20 cellular contexts compared by ENCODE assay signal in the genomic region with DNA sequence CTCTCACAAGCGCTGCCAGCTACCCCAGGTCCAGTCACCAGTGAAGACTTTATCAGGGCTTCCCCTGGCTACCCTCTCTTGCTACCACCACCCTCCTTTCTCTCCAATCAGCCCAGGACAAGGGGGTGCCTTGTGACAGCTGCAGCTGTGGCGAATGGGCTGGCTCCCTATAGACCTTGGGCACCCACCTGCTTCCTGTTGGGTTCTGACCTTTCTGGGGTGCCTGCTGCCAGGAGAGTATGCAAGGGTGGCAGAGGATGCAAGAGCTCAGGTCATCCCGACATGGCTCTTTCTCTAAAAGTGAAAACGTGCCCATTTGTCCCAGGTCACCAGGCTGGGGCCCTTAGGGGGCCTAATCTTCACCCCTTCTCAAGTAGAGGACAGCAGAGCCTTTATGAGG. TPM values are rescaled to one million over a fixed set of nuclear protein-coding genes. Genes with fewer than 3 reads are reported as not detected.
DNase-seq lines count a peak whose midpoint lies in the region; ATAC-seq and TF ChIP-seq lines count a peak whose summit lies in the region.
"Had no signal": no experiment of that assay in that cellular context is flagged by ENCODE, and none has a peak within 500 bp of the region (broad histone marks: within the 10 kb centered on the region; RNA-seq: fewer than 3 reads in every experiment).

No MANE protein-coding gene starts in this region.

- H4K91ac ChIP-seq in neuronal stem cell (ENCODE audit: low read depth, low read length, poor library complexity): no peak overlapping the region

- peak overlapping the region; percentile 24 for H4K8ac ChIP-seq in neuronal stem cell (ENCODE audit: low read depth, low read length)

- peaks cover 21 to 40% (median 34%) of the 10 kb centered on the region in 10 experiments for H3K4me1 ChIP-seq in BLaER1 treated with 17β-estradiol and CSF1 and Interleukin-3, amounts not matched to agents 10 nM and 100 nM
- H3K4me1 ChIP-seq in neuronal stem cell (ENCODE audit: control insufficient read depth in 2 of 2, insufficient read depth in 1 of 2, low read depth in 1 of 2, low read length in 2 of 2): peaks cover 25 to 47% of the 10 kb centered on the region in 2 donors

- peak overlapping the region in 1 of 11 experiments; percentile 5; a peak in 1 of 22 replicates for H3K9ac ChIP-seq in BLaER1 treated with 17β-estradiol and CSF1 and Interleukin-3, amounts not matched to agents 10 nM and 100 nM
- no peak overlapping the region for H3K9ac ChIP-seq in neuronal stem cell (ENCODE audit: low read depth, low read length, poor library complexity)
- H3K9ac ChIP-seq: GM23248 had no signal

- no peak for DNase-seq in activated B cell treated with CpG ODN at 0.5 μM for 24 hours
- no peak for DNase-seq in memory B cell (ENCODE audit: low spot score in 2 of 2)
- no peak for DNase-seq in neuronal stem cell (ENCODE audit: low spot score)
- no peak for DNase-seq in naive thymus-derived CD8-positive, alpha-beta T cell
- DNase-seq in pons (ENCODE audit: low spot score): no peak
- DNase-seq in activated naive CD8-positive, alpha-beta T cell treated with anti-CD3 and anti-CD28 coated beads for 36 hours: no peak
- DNase-seq: C1 segment of cervical spinal cord, DND-41, GM23248, IMR-90, Karpas-422, MG63, NCI-H1105, NCI-H2107, NCI-H226, OCI-M1 had no signal

- peak; percentile 41 for ATAC-seq in activated B cell treated with CpG ODN at 0.5 μM for 24 hours (ENCODE audit: low read depth)
- peak; percentile 58 for ATAC-seq in memory B cell (ENCODE audit: low read depth)
- no peak for ATAC-seq in HG03280 (IDR thresholded peaks at IDR 0.05; ENCODE audit: unreplicated experiment)
- no peak for ATAC-seq in naive thymus-derived CD8-positive, alpha-beta T cell

- H3K27me3 Mint-ChIP-seq in activated B cell treated with CpG ODN at 0.5 μM for 24 hours (peaks cover 2% of the 10 kb centered on the region), memory B cell (peaks cover 5% of the 10 kb centered on the region)
- H3K27me3 Mint-ChIP-seq in naive thymus-derived CD8-positive, alpha-beta T cell: peaks cover 4 to 36% (median 16%) of the 10 kb centered on the region in 5 donors
- peaks cover 21% of the 10 kb centered on the region for H3K27me3 Mint-ChIP-seq in activated naive CD8-positive, alpha-beta T cell treated with anti-CD3 and anti-CD28 coated beads for 36 hours

- no peak for TF ChIP-seq CTCF in activated B cell treated with CpG ODN at 0.5 μM for 24 hours (IDR thresholded peaks at IDR 0.05)

- no peak overlapping the region for H3K14ac ChIP-seq in neuronal stem cell (ENCODE audit: low read length)

- no peaks in the 10 kb centered on the region; a peak in 2 of 22 replicates for H4K20me1 ChIP-seq in BLaER1 treated with 17β-estradiol and CSF1 and Interleukin-3, amounts not matched to agents 10 nM and 100 nM

- H2BK120ac ChIP-seq in neuronal stem cell (ENCODE audit: low read depth, low read length): no peak overlapping the region

- H3K27ac ChIP-seq in BLaER1 treated with 17β-estradiol and CSF1 and Interleukin-3, amounts not matched to agents 10 nM and 100 nM: no peak overlapping the region
- H3K27ac ChIP-seq in neuronal stem cell (replicated peaks; ENCODE audit: low read length): peak overlapping the region; percentile 88
- H3K27ac ChIP-seq: GM23248 had no signal

- H3K36me3 Mint-ChIP-seq in activated B cell treated with CpG ODN at 0.5 μM for 24 hours (ENCODE audit: low read depth) (no peaks in the 10 kb centered on the region), memory B cell (no peaks in the 10 kb centered on the region)
- H3K36me3 Mint-ChIP-seq in naive thymus-derived CD8-positive, alpha-beta T cell: no peaks in the 10 kb centered on the region
- no peaks in the 10 kb centered on the region for H3K36me3 Mint-ChIP-seq in activated naive CD8-positive, alpha-beta T cell treated with anti-CD3 and anti-CD28 coated beads for 36 hours

- H3K27me3 ChIP-seq in BLaER1 treated with 17β-estradiol and CSF1 and Interleukin-3, amounts not matched to agents 10 nM and 100 nM: peaks cover 9 to 22% (median 17%) of the 10 kb centered on the region in 11 experiments
- peaks cover 0 to 3% (median 0%) of the 10 kb centered on the region in 3 experiments for H3K27me3 ChIP-seq in neuronal stem cell (ENCODE audit: control insufficient read depth in 3 of 3, insufficient read depth in 3 of 3, low read depth in 1 of 3, low read length in 3 of 3)

- H3K4me1 Mint-ChIP-seq in activated B cell treated with CpG ODN at 0.5 μM for 24 hours: peaks cover 50% of the 10 kb centered on the region
- peaks cover 38% of the 10 kb centered on the region for H3K4me1 Mint-ChIP-seq in memory B cell
- H3K4me1 Mint-ChIP-seq in naive thymus-derived CD8-positive, alpha-beta T cell: peaks cover 0 to 32% (median 3%) of the 10 kb centered on the region in 4 donors
- H3K4me1 Mint-ChIP-seq in activated naive CD8-positive, alpha-beta T cell treated with anti-CD3 and anti-CD28 coated beads for 36 hours: peaks cover 5% of the 10 kb centered on the region

- H2BK5ac ChIP-seq in neuronal stem cell (ENCODE audit: low read length): peak overlapping the region; percentile 43

- no peak overlapping the region for H3K23ac ChIP-seq in neuronal stem cell (ENCODE audit: low read depth, low read length, poor library complexity)

- H3K79me1 ChIP-seq in neuronal stem cell (ENCODE audit: low read depth, low read length): peaks cover 7% of the 10 kb centered on the region

- POLR2A ChIA-PET in activated B cell treated with CpG ODN at 0.5 μM for 24 hours (lab: Charles Lee): interaction anchor here (0.6 to 1.0 kb wide), 3 partner anchors 13 to 324 kb away, joined by 3 to 7 read pairs (median 5); no protein-coding TSS in a partner anchor
- POLR2A ChIA-PET in naive thymus-derived CD8-positive, alpha-beta T cell (lab: Charles Lee): interaction anchor here (0.6 kb wide), 1 partner anchor 243 kb away, joined by 6 read pairs; no protein-coding TSS in a partner anchor

- H3K4me2 ChIP-seq in BLaER1 treated with 17β-estradiol and CSF1 and Interleukin-3, amounts not matched to agents 10 nM and 100 nM: peak overlapping the region; percentile 27 to 80 (median 71); a peak in 19 of 22 replicates
- H3K4me2 ChIP-seq in neuronal stem cell (ENCODE audit: insufficient read depth, low read length, poor library complexity, severe bottlenecking): no peak overlapping the region

- H3K18ac ChIP-seq in neuronal stem cell (ENCODE audit: low read length): peak overlapping the region; percentile 89

- CTCF ChIA-PET in activated B cell treated with CpG ODN at 0.5 μM for 24 hours (lab: Charles Lee): interaction anchor here (0.6 to 4.9 kb wide), 9 partner anchors 11 to 174 kb away, joined by 3 to 27 read pairs (median 5); no protein-coding TSS in a partner anchor

- H2AFZ ChIP-seq in neuronal stem cell (ENCODE audit: low read length): peak overlapping the region; percentile 47
- H2AFZ ChIP-seq: GM23248 had no signal

- WGBS in neuronal stem cell (ENCODE audit: extremely low coverage in 2 of 2, insufficient read length in 2 of 2, insufficient replicate concordance in 1 of 2), 2 donors: no CpG with 5 or more reads among the region's 4 CpGs

- H3K27ac Mint-ChIP-seq in activated B cell treated with CpG ODN at 0.5 μM for 24 hours: no peak overlapping the region
- H3K27ac Mint-ChIP-seq in memory B cell: no peak overlapping the region
- no peak overlapping the region for H3K27ac Mint-ChIP-seq in naive thymus-derived CD8-positive, alpha-beta T cell
- no peak overlapping the region for H3K27ac Mint-ChIP-seq in activated naive CD8-positive, alpha-beta T cell treated with anti-CD3 and anti-CD28 coated beads for 36 hours

- H2AK5ac ChIP-seq in neuronal stem cell (ENCODE audit: low read depth, low read length): peak overlapping the region; percentile 61

- H3K4me3 ChIP-seq in BLaER1 treated with 17β-estradiol and CSF1 and Interleukin-3, amounts not matched to agents 10 nM and 100 nM: no peak overlapping the region
- H3K4me3 ChIP-seq in neuronal stem cell (ENCODE audit: low read length in 2 of 2): no peak overlapping the region
- H3K4me3 ChIP-seq: GM23248, MG63 had no signal

- H3K36me3 ChIP-seq in BLaER1 treated with 17β-estradiol and CSF1 and Interleukin-3, amounts not matched to agents 10 nM and 100 nM: no peaks in the 10 kb centered on the region
- no peaks in the 10 kb centered on the region for H3K36me3 ChIP-seq in neuronal stem cell (replicated peaks in 1 of 2; ENCODE audit: control insufficient read depth in 2 of 2, insufficient read depth in 2 of 2, low read length in 2 of 2)
- H3K36me3 ChIP-seq: MG63 had no signal

- no peaks in the 10 kb centered on the region for H3K9me3 ChIP-seq in BLaER1 treated with 17β-estradiol and CSF1 and Interleukin-3, amounts not matched to agents 10 nM and 100 nM (replicated peaks in 1 of 11)
- H3K9me3 ChIP-seq in neuronal stem cell (replicated peaks in 1 of 2; ENCODE audit: control insufficient read depth in 2 of 2, insufficient read depth in 1 of 2, low read depth in 1 of 2, low read length in 2 of 2): no peaks in the 10 kb centered on the region
- H3K9me3 ChIP-seq: MG63 had no signal

- H3K4me3 Mint-ChIP-seq in activated B cell treated with CpG ODN at 0.5 μM for 24 hours (peak overlapping the region; percentile 53), memory B cell (peak overlapping the region; percentile 24)
- no peak overlapping the region for H3K4me3 Mint-ChIP-seq in naive thymus-derived CD8-positive, alpha-beta T cell
- H3K4me3 Mint-ChIP-seq in activated naive CD8-positive, alpha-beta T cell treated with anti-CD3 and anti-CD28 coated beads for 36 hours: no peak overlapping the region

- H2BK15ac ChIP-seq in neuronal stem cell (ENCODE audit: low read length): no peak overlapping the region

- H3K9me3 Mint-ChIP-seq in activated B cell treated with CpG ODN at 0.5 μM for 24 hours: no peaks in the 10 kb centered on the region
- no peaks in the 10 kb centered on the region for H3K9me3 Mint-ChIP-seq in memory B cell
- no peaks in the 10 kb centered on the region for H3K9me3 Mint-ChIP-seq in naive thymus-derived CD8-positive, alpha-beta T cell
- no peaks in the 10 kb centered on the region for H3K9me3 Mint-ChIP-seq in activated naive CD8-positive, alpha-beta T cell treated with anti-CD3 and anti-CD28 coated beads for 36 hours

- peak overlapping the region; percentile 25 for H2BK12ac ChIP-seq in neuronal stem cell (ENCODE audit: low read length)

- intact Hi-C loops in activated B cell treated with CpG ODN at 0.5 μM for 24 hours (cut with micrococcal nuclease): loop anchor here (5.0 kb wide), 1 partner anchor 82 kb away; no protein-coding TSS in a partner anchor

- H3K4ac ChIP-seq in neuronal stem cell (ENCODE audit: low read length): no peak overlapping the region

RNA-seq across cellular contexts. Expression of a gene that starts 6.6 kb away (rescaled TPM):
- 0.07 TPM in 1 of 2 replicates, not detected in the other for total RNA-seq in activated B cell treated with CpG ODN at 0.5 μM for 24 hours
- 87.2 TPM for polyA plus RNA-seq in neuronal stem cell (2013, experiment 1 of 2)
- 86.1 TPM for polyA plus RNA-seq in neuronal stem cell (2013, experiment 2 of 2)
- total RNA-seq in naive thymus-derived CD8-positive, alpha-beta T cell: not detected
- polyA plus RNA-seq in naive thymus-derived CD8-positive, alpha-beta T cell: not detected
- total RNA-seq in activated naive CD8-positive, alpha-beta T cell treated with anti-CD3 and anti-CD28 coated beads for 36 hours: not detected
- total RNA-seq: A172, GM23248, IMR-90, RPMI7951 had no signal
- polyA plus RNA-seq: GM23248, IMR-90 had no signal

RNA-seq across cellular contexts. Expression of a gene that starts 28.6 kb away (rescaled TPM):
- 26.1 and 26.2 TPM in 2 replicates for total RNA-seq in activated B cell treated with CpG ODN at 0.5 μM for 24 hours
- polyA plus RNA-seq in neuronal stem cell (2013, experiment 1 of 2): 55.9 TPM
- 57.2 TPM for polyA plus RNA-seq in neuronal stem cell (2013, experiment 2 of 2)
- 10 to 100 TPM; 46.9 to 47.9 TPM for total RNA-seq in naive thymus-derived CD8-positive, alpha-beta T cell
- 10 to 100 TPM; 14.3 to 73.6 (median 34.0) TPM for polyA plus RNA-seq in naive thymus-derived CD8-positive, alpha-beta T cell
- 1 to 10 TPM; 1.7 to 2.0 TPM for total RNA-seq in activated naive CD8-positive, alpha-beta T cell treated with anti-CD3 and anti-CD28 coated beads for 36 hours

Comparison
In these comparisons a context has a peak if more than half of its experiments do, and no peak if none do; other contexts are left out.
1. ATAC-seq: peak in activated B cell treated with CpG ODN at 0.5 μM for 24 hours (single experiment) and memory B cell (single experiment); none in HG03280 (single experiment) and naive thymus-derived CD8-positive, alpha-beta T cell (0 of 2).
2. H3K4me3 Mint-ChIP-seq: peak in activated B cell treated with CpG ODN at 0.5 μM for 24 hours (single experiment) and memory B cell (single experiment); none in naive thymus-derived CD8-positive, alpha-beta T cell (0 of 10) and activated naive CD8-positive, alpha-beta T cell treated with anti-CD3 and anti-CD28 coated beads for 36 hours (single experiment).